In genomic region chr6:134888316-134888715, GRCh38 we compare ENCODE assay signal across 18 cellular contexts.
"Had no signal": no experiment of that assay in that cellular context is flagged by ENCODE, and none has a peak within 500 bp of the region (broad histone marks: within the 10 kb centered on the region; RNA-seq: fewer than 3 reads in every experiment).

No MANE protein-coding gene starts in this region.

- H3K36me3 ChIP-seq: right lobe of liver, stomach, tibial artery had no signal

- H3K27me3 ChIP-seq: right lobe of liver, testis, tibial artery had no signal

- H3K9me3 ChIP-seq: right lobe of liver, testis, tibial artery had no signal

- H3K79me2 ChIP-seq: parathyroid adenoma had no signal

- H3K27ac Mint-ChIP-seq: immature natural killer cell; memory B cell; natural killer cell; stimulated activated effector memory CD8-positive, alpha-beta T cell treated with anti-CD3 and anti-CD28 coated beads, Interleukin-12 subunit alpha, Interleukin-12 subunit beta, amount 100 ng/mL, for 72 hours; type B pancreatic cell had no signal

- H3K36me3 Mint-ChIP-seq: immature natural killer cell; memory B cell; natural killer cell; stimulated activated effector memory CD8-positive, alpha-beta T cell treated with anti-CD3 and anti-CD28 coated beads, Interleukin-12 subunit alpha, Interleukin-12 subunit beta, amount 100 ng/mL, for 72 hours; type B pancreatic cell had no signal

- ATAC-seq: left lobe of liver; natural killer cell; right lobe of liver; stimulated activated effector memory CD8-positive, alpha-beta T cell treated with anti-CD3 and anti-CD28 coated beads, Interleukin-12 subunit alpha, Interleukin-12 subunit beta, amount 100 ng/mL, for 72 hours had no signal

- H3K4me1 ChIP-seq: stomach, testis, tibial artery had no signal

- DNase-seq: cortex of kidney; hypothalamus; immature natural killer cell; natural killer cell; occipital lobe; right lobe of liver; stimulated activated CD4-positive, alpha-beta T cell treated with anti-CD3 and anti-CD28 coated beads, Interleukin-2, amount 100 ng/mL, for 24 hours; stimulated activated CD4-positive, alpha-beta T cell treated with anti-CD3 and anti-CD28 coated beads, Interleukin-4, amount 100 ng/mL, for 24 hours; stimulated activated naive CD4-positive, alpha-beta T cell treated with Interleukin-2 at 50 U/mL for 16 hours; stomach; testis; tibial artery had no signal

- H3K9ac ChIP-seq: parathyroid adenoma had no signal

- H3K9me3 Mint-ChIP-seq: memory B cell; natural killer cell; stimulated activated effector memory CD8-positive, alpha-beta T cell treated with anti-CD3 and anti-CD28 coated beads, Interleukin-12 subunit alpha, Interleukin-12 subunit beta, amount 100 ng/mL, for 72 hours had no signal

- H3K4me3 ChIP-seq: lung, right lobe of liver, stomach, testis, tibial artery had no signal

- H3K4me1 Mint-ChIP-seq: immature natural killer cell; memory B cell; natural killer cell; stimulated activated effector memory CD8-positive, alpha-beta T cell treated with anti-CD3 and anti-CD28 coated beads, Interleukin-12 subunit alpha, Interleukin-12 subunit beta, amount 100 ng/mL, for 72 hours had no signal

- H3K27ac ChIP-seq: parathyroid adenoma, right lobe of liver, stomach, testis, tibial artery had no signal

- H3K4me3 Mint-ChIP-seq: immature natural killer cell; memory B cell; natural killer cell; stimulated activated effector memory CD8-positive, alpha-beta T cell treated with anti-CD3 and anti-CD28 coated beads, Interleukin-12 subunit alpha, Interleukin-12 subunit beta, amount 100 ng/mL, for 72 hours; type B pancreatic cell had no signal
